Comparison of ENCODE assay signal across 1 cellular context in the genomic region with DNA sequence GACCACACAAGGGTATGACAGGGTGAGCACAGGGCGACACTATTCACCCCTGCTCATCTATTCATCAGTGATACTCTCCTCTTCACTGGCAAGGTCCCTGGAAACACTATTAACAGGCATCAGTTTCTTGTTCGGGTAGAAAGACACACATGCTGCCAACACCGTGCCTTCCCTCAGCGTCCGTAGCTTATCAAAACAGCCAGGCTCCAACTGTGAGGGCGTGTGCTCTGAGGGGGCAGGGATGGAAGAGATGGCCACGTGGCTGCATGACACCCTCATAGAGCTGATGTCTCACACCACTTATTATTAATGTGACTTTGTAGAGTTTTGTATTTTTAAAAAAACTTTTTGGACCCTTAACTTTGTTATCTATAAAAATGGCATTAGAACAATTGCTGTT.
TF ChIP-seq lines count a peak whose summit lies in the region.

No MANE protein-coding gene starts in this region.

TF ChIP-seq in GM23338, 12 proteins besides CTCF, POLR2A, EP300 and RAD21 (continued from another document):
- TF ChIP-seq REST (IDR thresholded peaks at IDR 0.05; ENCODE audit: unreplicated experiment) (no peak), ZNF462 (CRISPR knock-in tag; IDR thresholded peaks at IDR 0.05) (no peak), ZNF114 (CRISPR knock-in tag; IDR thresholded peaks at IDR 0.05) (no peak), NANOG (IDR thresholded peaks at IDR 0.05; ENCODE audit: borderline replicate concordance) (no peak), POLR2AphosphoS5 (IDR thresholded peaks at IDR 0.05; ENCODE audit: low read depth) (no peak), ETS1 (IDR thresholded peaks at IDR 0.05) (no peak), EZH2 (IDR thresholded peaks at IDR 0.05; ENCODE audit: low read depth, unreplicated experiment) (no peak), ZNF331 (CRISPR knock-in tag; IDR thresholded peaks at IDR 0.05; ENCODE audit: low read depth) (no peak), STAT1 (IDR thresholded peaks at IDR 0.05; ENCODE audit: unreplicated experiment) (no peak), EZH2phosphoT487 (IDR thresholded peaks at IDR 0.05; ENCODE audit: unreplicated experiment) (no peak), JUNB (IDR thresholded peaks at IDR 0.05; ENCODE audit: unreplicated experiment) (no peak)
